In the genomic region with DNA sequence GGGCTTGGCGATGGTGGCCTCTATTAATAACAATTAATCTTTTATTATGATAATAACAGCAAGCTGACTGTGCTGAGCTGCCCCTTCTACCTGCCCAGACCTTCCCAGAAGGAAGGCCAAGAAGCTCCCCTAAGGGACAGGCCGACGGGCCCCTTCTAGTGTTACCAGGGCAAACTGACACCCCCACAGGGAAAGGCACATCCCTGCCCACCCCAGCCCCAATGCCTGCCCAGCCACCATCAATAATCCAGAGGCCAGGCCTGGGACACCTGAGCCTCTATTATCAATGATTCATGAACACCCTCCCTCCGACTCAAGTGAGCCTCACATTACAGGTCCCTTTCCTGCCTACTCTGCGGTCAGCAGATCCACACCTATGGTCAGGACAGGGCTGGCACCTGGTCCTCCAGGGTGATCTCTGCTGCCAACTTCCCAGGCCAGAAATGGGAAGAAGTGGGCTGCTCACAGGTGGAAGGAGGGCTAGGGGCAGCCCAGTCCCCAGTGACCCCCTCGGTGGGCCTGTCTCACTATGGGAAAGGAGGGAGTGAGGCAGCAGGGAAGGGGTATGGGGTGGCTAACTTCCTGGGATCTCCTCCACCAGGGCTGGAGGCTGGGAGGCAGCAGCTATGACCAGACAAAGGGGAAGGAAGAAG, we compare ENCODE assay signal across 1 cellular context.
TF ChIP-seq lines count a peak whose summit lies in the region.

No MANE protein-coding gene starts in this region.

TF ChIP-seq in liver, 16 proteins besides CTCF, POLR2A, EP300 and RAD21 (continued from another document):
- TF ChIP-seq, protein P1, sequence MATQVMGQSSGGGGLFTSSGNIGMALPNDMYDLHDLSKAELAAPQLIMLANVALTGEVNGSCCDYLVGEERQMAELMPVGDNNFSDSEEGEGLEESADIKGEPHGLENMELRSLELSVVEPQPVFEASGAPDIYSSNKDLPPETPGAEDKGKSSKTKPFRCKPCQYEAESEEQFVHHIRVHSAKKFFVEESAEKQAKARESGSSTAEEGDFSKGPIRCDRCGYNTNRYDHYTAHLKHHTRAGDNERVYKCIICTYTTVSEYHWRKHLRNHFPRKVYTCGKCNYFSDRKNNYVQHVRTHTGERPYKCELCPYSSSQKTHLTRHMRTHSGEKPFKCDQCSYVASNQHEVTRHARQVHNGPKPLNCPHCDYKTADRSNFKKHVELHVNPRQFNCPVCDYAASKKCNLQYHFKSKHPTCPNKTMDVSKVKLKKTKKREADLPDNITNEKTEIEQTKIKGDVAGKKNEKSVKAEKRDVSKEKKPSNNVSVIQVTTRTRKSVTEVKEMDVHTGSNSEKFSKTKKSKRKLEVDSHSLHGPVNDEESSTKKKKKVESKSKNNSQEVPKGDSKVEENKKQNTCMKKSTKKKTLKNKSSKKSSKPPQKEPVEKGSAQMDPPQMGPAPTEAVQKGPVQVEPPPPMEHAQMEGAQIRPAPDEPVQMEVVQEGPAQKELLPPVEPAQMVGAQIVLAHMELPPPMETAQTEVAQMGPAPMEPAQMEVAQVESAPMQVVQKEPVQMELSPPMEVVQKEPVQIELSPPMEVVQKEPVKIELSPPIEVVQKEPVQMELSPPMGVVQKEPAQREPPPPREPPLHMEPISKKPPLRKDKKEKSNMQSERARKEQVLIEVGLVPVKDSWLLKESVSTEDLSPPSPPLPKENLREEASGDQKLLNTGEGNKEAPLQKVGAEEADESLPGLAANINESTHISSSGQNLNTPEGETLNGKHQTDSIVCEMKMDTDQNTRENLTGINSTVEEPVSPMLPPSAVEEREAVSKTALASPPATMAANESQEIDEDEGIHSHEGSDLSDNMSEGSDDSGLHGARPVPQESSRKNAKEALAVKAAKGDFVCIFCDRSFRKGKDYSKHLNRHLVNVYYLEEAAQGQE (IDR thresholded peaks at IDR 0.05), result no peak
- no peak for TF ChIP-seq FOXA2 (IDR thresholded peaks at IDR 0.05)
- TF ChIP-seq SP1 (IDR thresholded peaks at IDR 0.05), result no peak
- TF ChIP-seq HNF4G (IDR thresholded peaks at IDR 0.05), result no peak
- TF ChIP-seq, protein P2, sequence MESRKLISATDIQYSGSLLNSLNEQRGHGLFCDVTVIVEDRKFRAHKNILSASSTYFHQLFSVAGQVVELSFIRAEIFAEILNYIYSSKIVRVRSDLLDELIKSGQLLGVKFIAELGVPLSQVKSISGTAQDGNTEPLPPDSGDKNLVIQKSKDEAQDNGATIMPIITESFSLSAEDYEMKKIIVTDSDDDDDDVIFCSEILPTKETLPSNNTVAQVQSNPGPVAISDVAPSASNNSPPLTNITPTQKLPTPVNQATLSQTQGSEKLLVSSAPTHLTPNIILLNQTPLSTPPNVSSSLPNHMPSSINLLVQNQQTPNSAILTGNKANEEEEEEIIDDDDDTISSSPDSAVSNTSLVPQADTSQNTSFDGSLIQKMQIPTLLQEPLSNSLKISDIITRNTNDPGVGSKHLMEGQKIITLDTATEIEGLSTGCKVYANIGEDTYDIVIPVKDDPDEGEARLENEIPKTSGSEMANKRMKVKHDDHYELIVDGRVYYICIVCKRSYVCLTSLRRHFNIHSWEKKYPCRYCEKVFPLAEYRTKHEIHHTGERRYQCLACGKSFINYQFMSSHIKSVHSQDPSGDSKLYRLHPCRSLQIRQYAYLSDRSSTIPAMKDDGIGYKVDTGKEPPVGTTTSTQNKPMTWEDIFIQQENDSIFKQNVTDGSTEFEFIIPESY (IDR thresholded peaks at IDR 0.05), result no peak
- TF ChIP-seq FOXA1 (IDR thresholded peaks at IDR 0.05), result no peak
- TF ChIP-seq TAF1 (conservative IDR thresholded peaks at IDR 0.05), result no peak
- no peak for TF ChIP-seq YY1 (IDR thresholded peaks at IDR 0.05)
- TF ChIP-seq, protein P3, sequence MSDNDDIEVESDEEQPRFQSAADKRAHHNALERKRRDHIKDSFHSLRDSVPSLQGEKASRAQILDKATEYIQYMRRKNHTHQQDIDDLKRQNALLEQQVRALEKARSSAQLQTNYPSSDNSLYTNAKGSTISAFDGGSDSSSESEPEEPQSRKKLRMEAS (IDR thresholded peaks at IDR 0.05), result no peak
- TF ChIP-seq JUND (IDR thresholded peaks at IDR 0.05), result no peak
- no peak for TF ChIP-seq HNF4A (conservative IDR thresholded peaks at IDR 0.05)
- no peak for TF ChIP-seq EGR1 (IDR thresholded peaks at IDR 0.05; ENCODE audit: low read depth in 2 of 2)
- no peak for TF ChIP-seq GABPA (IDR thresholded peaks at IDR 0.05 in 1 of 2, conservative IDR thresholded peaks at IDR 0.05 in 1 of 2)
- no peak for TF ChIP-seq NR2F2 (IDR thresholded peaks at IDR 0.05)
- no peak for TF ChIP-seq RXRA (IDR thresholded peaks at IDR 0.05)
